19 cellular contexts compared by ENCODE assay signal in the genomic region with DNA sequence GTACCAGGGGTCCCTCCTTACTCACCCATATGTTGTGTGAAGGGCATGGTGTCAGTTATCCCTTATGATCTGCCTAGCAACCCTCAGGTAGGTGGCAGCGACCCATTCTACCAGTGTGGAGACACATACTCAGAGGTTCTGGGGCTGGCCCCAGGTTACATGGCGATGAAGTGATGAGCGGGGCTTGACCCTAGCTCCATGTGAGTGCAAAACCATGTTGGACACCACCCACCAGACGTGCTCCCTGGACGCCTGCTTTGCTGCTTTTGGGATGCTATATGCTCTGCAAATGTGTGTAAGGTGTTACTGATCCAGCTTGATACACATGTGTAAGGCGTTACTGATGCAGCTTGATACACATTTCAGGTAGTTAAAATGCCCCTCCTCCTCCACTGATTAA.
"Had no signal": no experiment of that assay in that cellular context is flagged by ENCODE, and none has a peak within 500 bp of the region (broad histone marks: within the 10 kb centered on the region; RNA-seq: fewer than 3 reads in every experiment).

No MANE protein-coding gene starts in this region.

- ATAC-seq: SK-N-SH treated with all-trans-retinoic acid at 6 μM for 48 hours had no signal

- H3K9ac ChIP-seq: KMS-11 had no signal

- H3K27ac ChIP-seq: HL-60, KMS-11, RWPE1 had no signal

- DNase-seq: Kasumi-1, MM.1S, NCI-H1092 treated with DMSO at 0.1 percent for 48 hours, NCI-H1436, NCI-H187, NCI-H2029, NCI-H2081 treated with DMSO at 0.1 percent for 48 hours, NCI-H2171, NCI-H226, NCI-H446, NCI-H510A, NCI-H524 treated with DMSO at 0.1 percent for 48 hours, NCI-H69, NCI-H774, SHP77 had no signal
